29 cellular contexts compared by ENCODE assay signal in the genomic region with DNA sequence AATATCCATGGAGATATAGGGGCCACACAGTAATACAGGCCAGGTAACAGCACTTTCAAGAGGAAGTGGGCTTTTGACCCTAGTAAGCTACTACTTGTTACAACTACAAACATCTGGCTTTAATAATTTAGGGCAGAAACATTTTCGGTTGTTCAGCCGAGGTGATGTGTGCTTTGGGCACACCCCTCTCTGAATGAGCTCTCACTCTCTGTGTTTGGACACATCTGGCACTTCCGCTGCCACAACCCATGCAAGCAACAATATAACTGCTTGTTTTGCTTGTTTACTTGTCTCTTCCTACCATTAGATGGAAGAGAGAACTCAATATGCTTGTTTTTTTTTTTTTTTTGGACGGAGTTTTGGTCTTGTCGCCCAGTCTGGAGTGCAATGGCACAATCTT.
"Had no signal": no experiment of that assay in that cellular context is flagged by ENCODE, and none has a peak within 500 bp of the region (broad histone marks: within the 10 kb centered on the region; RNA-seq: fewer than 3 reads in every experiment).

No MANE protein-coding gene starts in this region.

- H3K4me3 Mint-ChIP-seq: dendritic cell treated with granulocyte-macrophage colony-stimulating factor and Interleukin-4, amounts not matched to agents 40 ng/mL and 50 ng/mL, for 4 days; endodermal cell; naive thymus-derived CD4-positive, alpha-beta T cell; nephron; neural progenitor cell; stimulated activated effector memory CD8-positive, alpha-beta T cell treated with anti-CD3 and anti-CD28 coated beads, Interleukin-12 subunit alpha, Interleukin-12 subunit beta, amount 100 ng/mL, for 72 hours had no signal

- H3K9me3 Mint-ChIP-seq: dendritic cell treated with granulocyte-macrophage colony-stimulating factor and Interleukin-4, amounts not matched to agents 40 ng/mL and 50 ng/mL, for 4 days; nephron; stimulated activated effector memory CD8-positive, alpha-beta T cell treated with anti-CD3 and anti-CD28 coated beads, Interleukin-12 subunit alpha, Interleukin-12 subunit beta, amount 100 ng/mL, for 72 hours had no signal

- H3K36me3 ChIP-seq: heart right ventricle, left lung, neural progenitor cell, prostate gland, right atrium auricular region, stomach, thyroid gland, vagina had no signal

- H3K27me3 Mint-ChIP-seq: dendritic cell treated with granulocyte-macrophage colony-stimulating factor and Interleukin-4, amounts not matched to agents 40 ng/mL and 50 ng/mL, for 4 days had no signal

- ATAC-seq: esophagus mucosa; foreskin keratinocyte; heart right ventricle; left cardiac atrium; left lung; naive thymus-derived CD4-positive, alpha-beta T cell; sciatic nerve; stimulated activated effector memory CD8-positive, alpha-beta T cell treated with anti-CD3 and anti-CD28 coated beads, Interleukin-12 subunit alpha, Interleukin-12 subunit beta, amount 100 ng/mL, for 72 hours had no signal

- H3K9me3 ChIP-seq: heart right ventricle, left lung, prostate gland, right atrium auricular region, stomach, thyroid gland, vagina had no signal

- H2AFZ ChIP-seq: neural progenitor cell had no signal

- H3K9ac ChIP-seq: neural progenitor cell had no signal

- H3K27me3 ChIP-seq: left lung, neural progenitor cell, right atrium auricular region, stomach, thyroid gland, vagina had no signal

- H3K27ac ChIP-seq: epithelial cell of prostate, foreskin keratinocyte, heart right ventricle, left lung, neural progenitor cell, prostate gland, right atrium auricular region, stomach, thyroid gland, vagina had no signal

- DNase-seq: effector CD8-positive, alpha-beta T cell; endodermal cell; foreskin keratinocyte; glutamatergic neuron; heart right ventricle; hippocampal formation; left cardiac atrium; left lung; mesenchymal stem cell; midbrain; naive thymus-derived CD4-positive, alpha-beta T cell; stimulated activated CD4-positive, alpha-beta T cell treated with anti-CD3 and anti-CD28 coated beads, Interleukin-12 subunit alpha, Interleukin-12 subunit beta, amount 100 ng/mL, for 4 hours; stimulated activated CD4-positive, alpha-beta T cell treated with anti-CD3 and anti-CD28 coated beads, Interleukin-1b, Interleukin-23, amount 100 ng/mL, for 48 hours; stimulated activated CD4-positive, alpha-beta T cell treated with anti-CD3 and anti-CD28 coated beads, Interleukin-4, amount 100 ng/mL, for 1 hour; stimulated activated naive CD4-positive, alpha-beta T cell treated with Interleukin-2 at 50 U/mL for 16 hours; stomach; thyroid gland; trophoblast cell had no signal

- H3K4me1 ChIP-seq: foreskin keratinocyte, heart right ventricle, left lung, neural progenitor cell, prostate gland, stomach, thyroid gland, vagina had no signal

- H3K36me3 Mint-ChIP-seq: naive thymus-derived CD4-positive, alpha-beta T cell; neural progenitor cell; stimulated activated effector memory CD8-positive, alpha-beta T cell treated with anti-CD3 and anti-CD28 coated beads, Interleukin-12 subunit alpha, Interleukin-12 subunit beta, amount 100 ng/mL, for 72 hours had no signal

- H3K4me2 ChIP-seq: neural progenitor cell, smooth muscle cell had no signal

- H3K4me3 ChIP-seq: heart right ventricle, left lung, neural progenitor cell, prostate gland, right atrium auricular region, smooth muscle cell, stomach, thyroid gland, vagina had no signal

- H3K27ac Mint-ChIP-seq: dendritic cell treated with granulocyte-macrophage colony-stimulating factor and Interleukin-4, amounts not matched to agents 40 ng/mL and 50 ng/mL, for 4 days; endodermal cell; naive thymus-derived CD4-positive, alpha-beta T cell; neural progenitor cell; stimulated activated effector memory CD8-positive, alpha-beta T cell treated with anti-CD3 and anti-CD28 coated beads, Interleukin-12 subunit alpha, Interleukin-12 subunit beta, amount 100 ng/mL, for 72 hours had no signal
